1 cellular context compared by ENCODE assay signal in the genomic region with DNA sequence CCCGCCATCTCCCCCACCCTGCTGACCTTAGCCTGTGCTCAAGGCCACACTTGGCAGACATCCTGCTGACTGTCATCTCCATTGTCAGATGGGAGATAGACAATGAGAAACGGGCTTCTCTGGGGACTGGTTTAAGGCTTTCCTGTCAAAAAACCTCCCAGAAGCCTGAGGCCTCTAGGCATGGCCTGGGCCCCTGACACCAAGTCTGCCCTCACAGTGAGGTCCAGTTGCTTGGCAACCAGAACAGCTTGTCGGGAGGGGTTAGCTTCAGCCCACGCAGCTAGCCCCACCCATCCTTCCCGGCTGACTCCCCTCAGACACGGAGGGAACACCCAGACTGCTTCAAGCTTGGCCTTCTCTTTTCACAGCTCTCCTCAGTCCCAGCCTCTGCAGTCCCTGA.
TF ChIP-seq lines count a peak whose summit lies in the region.

No MANE protein-coding gene starts in this region.

TF ChIP-seq in SK-N-SH, 30 proteins besides CTCF, POLR2A, EP300 and RAD21 (continued from another document):
- TF ChIP-seq FOXM1 (IDR thresholded peaks at IDR 0.05; ENCODE audit: low read depth) (no peak), ELF1 (IDR thresholded peaks at IDR 0.05) (no peak), RFX5 (IDR thresholded peaks at IDR 0.05; ENCODE audit: low read length) (no peak), MXI1 (IDR thresholded peaks at IDR 0.05; ENCODE audit: low read depth, low read length) (peak; percentile 92)
